In the genomic region with DNA sequence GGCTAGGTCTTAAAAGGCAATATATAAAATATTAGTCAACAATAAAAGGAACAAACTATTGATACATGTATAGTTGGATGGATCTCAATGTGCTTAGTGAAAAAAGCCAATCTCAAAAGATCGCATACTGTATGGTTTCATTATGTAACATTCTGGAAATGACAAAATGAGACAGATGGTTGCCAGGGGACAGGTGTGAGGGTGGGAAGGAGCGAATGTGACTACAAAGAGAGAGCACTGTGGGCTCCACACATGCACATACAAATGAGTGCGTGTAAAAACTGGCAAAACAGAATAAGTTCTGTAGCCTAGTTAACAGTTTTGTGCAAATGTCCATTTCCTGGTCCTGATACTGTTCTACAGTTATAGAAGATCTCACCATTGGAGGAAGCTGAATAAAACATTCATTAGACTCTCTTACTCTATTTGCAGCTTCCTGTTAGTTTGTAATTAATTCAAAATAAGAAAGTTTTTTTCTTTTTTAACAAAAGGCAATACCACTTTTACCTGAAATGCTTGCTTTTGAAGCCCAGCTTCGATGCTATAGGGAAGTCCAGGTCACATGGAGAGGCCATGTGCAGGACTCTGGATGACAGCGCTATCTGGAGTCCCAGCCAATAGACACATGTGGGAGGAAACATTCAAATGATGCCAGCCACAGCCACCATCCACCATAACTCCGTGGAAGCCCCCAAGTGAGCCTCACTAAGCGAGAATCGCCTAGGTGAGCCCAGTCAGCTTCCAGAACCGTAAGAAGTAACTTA, we compare ENCODE assay signal across 28 cellular contexts. TPM values are rescaled to one million over a fixed set of nuclear protein-coding genes. Genes with fewer than 3 reads are reported as not detected.
DNase-seq lines count a peak whose midpoint lies in the region; ATAC-seq, FAIRE-seq and TF ChIP-seq lines count a peak whose summit lies in the region.
"Had no signal": no experiment of that assay in that cellular context is flagged by ENCODE, and none has a peak within 500 bp of the region (broad histone marks: within the 10 kb centered on the region; RNA-seq: fewer than 3 reads in every experiment).

No MANE protein-coding gene starts in this region.

- H3K27ac Mint-ChIP-seq in activated T-cell treated with anti-CD3 and anti-CD28 coated beads, Interleukin-2, amount 50 U/mL, for 72 hours = no peak overlapping the region
- H3K27ac Mint-ChIP-seq in activated T-cell treated with anti-CD3 and anti-CD28 coated beads, Interleukin-2, amount 50 U/mL, for 24 hours = no peak overlapping the region
- H3K27ac Mint-ChIP-seq: CD4-positive, alpha-beta T cell; IgD-negative memory B cell had no signal

- H3K9me3 ChIP-seq in GM12878 (replicated peaks; ENCODE audit: control insufficient read depth, insufficient read depth, low read length) = no peaks in the 10 kb centered on the region
- H3K9me3 ChIP-seq: BLaER1 treated with 17β-estradiol and CSF1 and Interleukin-3, amounts not matched to agents 10 nM and 100 nM had no signal

- TF ChIP-seq RAD21 in GM12878 (IDR thresholded peaks at IDR 0.05; ENCODE audit: insufficient read depth, low read depth, low read length) = no peak

- no peak overlapping the region for H3K9ac ChIP-seq in GM12878 (ENCODE audit: control insufficient read depth, insufficient read depth, low read length)
- H3K9ac ChIP-seq: BLaER1 treated with 17β-estradiol and CSF1 and Interleukin-3, amounts not matched to agents 10 nM and 100 nM had no signal

- POLR2A ChIA-PET in GM12878 (lab: Charles Lee) = no interaction called here

- no peak for TF ChIP-seq CTCF in GM12878 (IDR thresholded peaks at IDR 0.05 in 2 of 3, conservative IDR thresholded peaks at IDR 0.05 in 1 of 3; ENCODE audit: control insufficient read depth in 2 of 3, extremely low read depth in 1 of 3, insufficient read depth in 1 of 3, low read depth in 3 of 3, low read length in 3 of 3)

- SMC1A ChIA-PET in GM12878 (lab: Charles Lee; ENCODE audit: uncharacterized antibody, unreplicated experiment) = no interaction called here

- H2AFZ ChIP-seq in GM12878 (ENCODE audit: control insufficient read depth, low read depth, low read length) = no peak overlapping the region

- no peaks in the 10 kb centered on the region for H3K27me3 ChIP-seq in GM12878 (replicated peaks in 1 of 2; ENCODE audit: control insufficient read depth in 2 of 2, insufficient read depth in 2 of 2, low read length in 1 of 2)
- H3K27me3 ChIP-seq: BLaER1 treated with 17β-estradiol and CSF1 and Interleukin-3, amounts not matched to agents 10 nM and 100 nM had no signal

- no peak for TF ChIP-seq POLR2A in GM12878 (IDR thresholded peaks at IDR 0.05; ENCODE audit: low read depth, low read length)

- no peaks in the 10 kb centered on the region for H3K36me3 Mint-ChIP-seq in activated T-cell treated with anti-CD3 and anti-CD28 coated beads, Interleukin-2, amount 50 U/mL, for 72 hours (ENCODE audit: insufficient read depth in 2 of 2)
- H3K36me3 Mint-ChIP-seq in activated T-cell treated with anti-CD3 and anti-CD28 coated beads, Interleukin-2, amount 50 U/mL, for 24 hours (ENCODE audit: low read depth) = no peaks in the 10 kb centered on the region
- H3K36me3 Mint-ChIP-seq: IgD-negative memory B cell had no signal

- H3K4me2 ChIP-seq in GM12878 (ENCODE audit: control insufficient read depth, insufficient read depth) = no peak overlapping the region
- H3K4me2 ChIP-seq: BLaER1 treated with 17β-estradiol and CSF1 and Interleukin-3, amounts not matched to agents 10 nM and 100 nM had no signal

- 21% methylated on average over 9 of the region's 9 CpGs for WGBS in GM12878 (ENCODE audit: insufficient coverage, insufficient replicate concordance, low lambda C conversion rate, missing lambda C conversion rate)

- CTCF ChIA-PET in GM12878 (lab: Yijun Ruan, JAX) = no interaction called here

- no peak overlapping the region for H3K4me3 ChIP-seq in GM12878
- H3K4me3 ChIP-seq: BLaER1 treated with 17β-estradiol and CSF1 and Interleukin-3, amounts not matched to agents 10 nM and 100 nM had no signal

- peaks cover 6% of the 10 kb centered on the region for H3K27me3 Mint-ChIP-seq in activated T-cell treated with anti-CD3 and anti-CD28 coated beads, Interleukin-2, amount 50 U/mL, for 72 hours (ENCODE audit: low read depth)
- no peaks in the 10 kb centered on the region for H3K27me3 Mint-ChIP-seq in activated T-cell treated with anti-CD3 and anti-CD28 coated beads, Interleukin-2, amount 50 U/mL, for 24 hours
- H3K27me3 Mint-ChIP-seq: CD4-positive, alpha-beta T cell had no signal

- peak; percentile 41 for ATAC-seq in GM18867 (IDR thresholded peaks at IDR 0.05; ENCODE audit: unreplicated experiment)
- ATAC-seq in GM12878 = peak; percentile 50; the same call in 2 of the 3 replicates
- ATAC-seq in activated T-cell treated with anti-CD3 and anti-CD28 coated beads, Interleukin-2, amount 50 U/mL, for 72 hours (replicated peaks in 1 of 2) = no peak

- no peak overlapping the region for H3K4me3 Mint-ChIP-seq in activated T-cell treated with anti-CD3 and anti-CD28 coated beads, Interleukin-2, amount 50 U/mL, for 72 hours
- H3K4me3 Mint-ChIP-seq in activated T-cell treated with anti-CD3 and anti-CD28 coated beads, Interleukin-2, amount 50 U/mL, for 24 hours = no peak overlapping the region
- H3K4me3 Mint-ChIP-seq: CD4-positive, alpha-beta T cell; IgD-negative memory B cell had no signal

- in situ Hi-C loops in GM12878 (cut with MboI) = no loop called here

- H3K79me2 ChIP-seq in GM12878 (ENCODE audit: control insufficient read depth, insufficient read depth, low read length) = no peaks in the 10 kb centered on the region

- RAD21 ChIA-PET in GM12878 (lab: Charles Lee; ENCODE audit: unreplicated experiment) = no interaction called here

- H4K20me1 ChIP-seq in GM12878 (ENCODE audit: control insufficient read depth, insufficient read depth) = no peaks in the 10 kb centered on the region
- H4K20me1 ChIP-seq: BLaER1 treated with 17β-estradiol and CSF1 and Interleukin-3, amounts not matched to agents 10 nM and 100 nM had no signal

- BruUV-seq in GM12878 (replicated peaks; lab: Mats Ljungman, UMichigan) = no TSS peak

- no peak for TF ChIP-seq EP300 in GM12878 (IDR thresholded peaks at IDR 0.05; ENCODE audit: borderline replicate concordance in 1 of 2, control insufficient read depth in 1 of 2, low read depth in 2 of 2, low read length in 2 of 2)

- intact Hi-C loops in GM12878 (cut with micrococcal nuclease; ENCODE audit: unreplicated experiment) = no loop called here

- no peaks in the 10 kb centered on the region for H3K4me1 ChIP-seq in GM12878 (ENCODE audit: control insufficient read depth, insufficient read depth, low read length)
- H3K4me1 ChIP-seq: BLaER1 treated with 17β-estradiol and CSF1 and Interleukin-3, amounts not matched to agents 10 nM and 100 nM had no signal

- H3K9me3 Mint-ChIP-seq in activated T-cell treated with anti-CD3 and anti-CD28 coated beads, Interleukin-2, amount 50 U/mL, for 72 hours = no peaks in the 10 kb centered on the region
- H3K9me3 Mint-ChIP-seq in activated T-cell treated with anti-CD3 and anti-CD28 coated beads, Interleukin-2, amount 50 U/mL, for 24 hours = no peaks in the 10 kb centered on the region
- H3K9me3 Mint-ChIP-seq: CD4-positive, alpha-beta T cell; IgD-negative memory B cell had no signal

- DNase-seq in NCI-H1694 treated with DMSO at 0.1 percent for 48 hours (lab: John Stamatoyannopoulos, UW) (peak; percentile 11), GM12878 (ENCODE audit: low read depth, low spot score) (no peak), myocyte (ENCODE audit: low read depth) (peak; percentile 25), NCI-H748 treated with DMSO at 0.1 percent for 48 hours (lab: John Stamatoyannopoulos, UW) (no peak)
- DNase-seq in activated T-cell treated with anti-CD3 and anti-CD28 coated beads, Interleukin-2, amount 50 U/mL, for 72 hours = no peak
- DNase-seq in activated T-cell treated with anti-CD3 and anti-CD28 coated beads, Interleukin-2, amount 50 U/mL, for 24 hours = no peak
- DNase-seq in activated CD4-positive, alpha-beta T cell treated with anti-CD3 and anti-CD28 coated beads for 48 hours = no peak
- DNase-seq: CD4-positive, alpha-beta T cell; HCEC 1CT; MV-4-11; NCI-H1105 treated with DMSO at 0.1 percent for 48 hours; NCI-H146; NCI-H2081; NCI-H345; NCI-H510A treated with DMSO at 0.1 percent for 48 hours; NCI-H774; Right ventricle myocardium superior; RPMI8226; T-helper 1 cell had no signal

- FAIRE-seq in GM12878 (lab: Jason Lieb, UNC) = no peak
- FAIRE-seq: A204.1, D721Med, H1 had no signal

- no peak overlapping the region for H3K27ac ChIP-seq in GM12878 (ENCODE audit: control insufficient read depth, insufficient read depth)
- H3K27ac ChIP-seq: BLaER1 treated with 17β-estradiol and CSF1 and Interleukin-3, amounts not matched to agents 10 nM and 100 nM had no signal

- no peaks in the 10 kb centered on the region for H3K36me3 ChIP-seq in GM12878 (ENCODE audit: control insufficient read depth in 2 of 2, insufficient read depth in 2 of 2, low read length in 1 of 2)
- H3K36me3 ChIP-seq: BLaER1 treated with 17β-estradiol and CSF1 and Interleukin-3, amounts not matched to agents 10 nM and 100 nM had no signal

- H3K4me1 Mint-ChIP-seq in activated T-cell treated with anti-CD3 and anti-CD28 coated beads, Interleukin-2, amount 50 U/mL, for 72 hours (ENCODE audit: low read depth) = no peaks in the 10 kb centered on the region
- H3K4me1 Mint-ChIP-seq in activated T-cell treated with anti-CD3 and anti-CD28 coated beads, Interleukin-2, amount 50 U/mL, for 24 hours (ENCODE audit: low read depth) = no peaks in the 10 kb centered on the region

RNA-seq across cellular contexts. Expression of gene C2orf80, which starts 21.0 kb away (rescaled TPM):
- not detected in 2 replicates for total RNA-seq in GM12878 (2013; cell fraction: nucleolus; rRNA removed)
- total RNA-seq in GM12878 (2014; rRNA removed) = not detected in 2 replicates
- not detected in 2 replicates for total RNA-seq in GM12878 (2014; rRNA removed; fragmentation: Illumina TruSeq; extraction: Trizol)
- total RNA-seq in GM12878 (2021) = not detected in 2 replicates
- not detected for polyA plus RNA-seq in GM12878 (2011; ENCODE audit: low read depth)
- not detected in 2 replicates for polyA plus RNA-seq in GM12878 (2011; rRNA removed)
- polyA plus RNA-seq in GM12878 (2011; cell fraction: cytosol; rRNA removed) = not detected in 2 replicates
- polyA plus RNA-seq in GM12878 (2011; cell fraction: nucleus; rRNA removed) = not detected in 2 replicates
- polyA plus RNA-seq in GM12878 (2012) = not detected in 2 replicates
- not detected in 2 replicates for polyA plus RNA-seq in GM12878 (2014; fragmentation: Illumina TruSeq; extraction: Trizol)
- polyA plus RNA-seq in GM12878 (2014; fragmentation: Nextera tagmentation; extraction: Ambion mirVana) = not detected
- polyA plus RNA-seq in GM12878 (2014; rRNA removed) = not detected in 2 replicates
- not detected for polyA plus RNA-seq in GM12878 (2016; fragmentation: Nextera tagmentation; extraction: Ambion mirVana)
- not detected in 2 replicates for polyA minus RNA-seq in GM12878 (2011; rRNA and poly(A)+ RNA removed)
- polyA minus RNA-seq in GM12878 (2011; cell fraction: cytosol; rRNA and poly(A)+ RNA removed) = not detected in 2 replicates
- polyA minus RNA-seq in GM12878 (2011; cell fraction: nucleus; rRNA and poly(A)+ RNA removed) = not detected in 2 replicates
- not detected in 2 replicates for total RNA-seq in myocyte
- polyA plus RNA-seq in myocyte (2012) = not detected
- total RNA-seq in activated T-cell treated with anti-CD3 and anti-CD28 coated beads, Interleukin-2, amount 50 U/mL, for 72 hours = not detected
- total RNA-seq: CD4-positive, alpha-beta T cell; MCF 10A; Right ventricle myocardium superior had no signal
- polyA plus RNA-seq: AG04450, IgD-negative memory B cell had no signal

RNA-seq across cellular contexts. Expression of gene IDH1, which starts 44.0 kb away (rescaled TPM):
- 79.4 and 80.2 TPM in 2 replicates for total RNA-seq in GM12878 (2013; cell fraction: nucleolus; rRNA removed)
- total RNA-seq in GM12878 (2014; rRNA removed) (39.0 and 51.9 TPM in 2 replicates), GM12878 (2014; rRNA removed; fragmentation: Illumina TruSeq; extraction: Trizol) (57.1 and 58.1 TPM in 2 replicates), GM12878 (2021) (45.4 and 46.4 TPM in 2 replicates), myocyte (40.8 and 79.4 TPM in 2 replicates)
- 16.3 TPM for polyA plus RNA-seq in GM12878 (2011; ENCODE audit: low read depth)
- polyA plus RNA-seq in GM12878 (2011; rRNA removed) (114 and 164 TPM in 2 replicates), GM12878 (2014; fragmentation: Illumina TruSeq; extraction: Trizol) (54.4 and 72.1 TPM in 2 replicates), GM12878 (2014; fragmentation: Nextera tagmentation; extraction: Ambion mirVana) (10 to 100 TPM; 56.0 to 67.7 TPM), GM12878 (2014; rRNA removed) (35.8 and 46.9 TPM in 2 replicates), GM12878 (2016; fragmentation: Nextera tagmentation; extraction: Ambion mirVana) (10 to 100 TPM; 48.9 to 55.6 TPM)
- 45.2 and 53.2 TPM in 2 replicates for polyA plus RNA-seq in GM12878 (2011; cell fraction: cytosol; rRNA removed)
- 70.4 and 77.8 TPM in 2 replicates for polyA plus RNA-seq in GM12878 (2011; cell fraction: nucleus; rRNA removed)
- polyA plus RNA-seq in GM12878 (2012) = 17.2 and 27.7 TPM in 2 replicates
- 67.4 and 80.6 TPM in 2 replicates for polyA minus RNA-seq in GM12878 (2011; rRNA and poly(A)+ RNA removed)
- polyA minus RNA-seq in GM12878 (2011; cell fraction: cytosol; rRNA and poly(A)+ RNA removed) = 23.7 and 25.6 TPM in 2 replicates
- 41.2 and 65.1 TPM in 2 replicates for polyA minus RNA-seq in GM12878 (2011; cell fraction: nucleus; rRNA and poly(A)+ RNA removed)
- 65.7 TPM for polyA plus RNA-seq in myocyte (2012)
- 10 to 100 TPM; 18.6 to 21.4 TPM for total RNA-seq in activated T-cell treated with anti-CD3 and anti-CD28 coated beads, Interleukin-2, amount 50 U/mL, for 72 hours

RNA-seq across cellular contexts. Expression of gene CRYGA, which starts 47.5 kb away (rescaled TPM):
- total RNA-seq in GM12878 (2013; cell fraction: nucleolus; rRNA removed) = not detected in 2 replicates
- total RNA-seq in GM12878 (2014; rRNA removed) = not detected in 2 replicates
- not detected in 2 replicates for total RNA-seq in GM12878 (2014; rRNA removed; fragmentation: Illumina TruSeq; extraction: Trizol)
- not detected in 2 replicates for total RNA-seq in GM12878 (2021)
- polyA plus RNA-seq in GM12878 (2011; ENCODE audit: low read depth) = not detected
- not detected in 2 replicates for polyA plus RNA-seq in GM12878 (2011; rRNA removed)
- polyA plus RNA-seq in GM12878 (2011; cell fraction: cytosol; rRNA removed) = not detected in 2 replicates
- not detected in 2 replicates for polyA plus RNA-seq in GM12878 (2011; cell fraction: nucleus; rRNA removed)
- not detected in 2 replicates for polyA plus RNA-seq in GM12878 (2012)
- polyA plus RNA-seq in GM12878 (2014; fragmentation: Illumina TruSeq; extraction: Trizol) = not detected in 2 replicates
- not detected for polyA plus RNA-seq in GM12878 (2014; fragmentation: Nextera tagmentation; extraction: Ambion mirVana)
- not detected in 2 replicates for polyA plus RNA-seq in GM12878 (2014; rRNA removed)
- not detected for polyA plus RNA-seq in GM12878 (2016; fragmentation: Nextera tagmentation; extraction: Ambion mirVana)
- polyA minus RNA-seq in GM12878 (2011; rRNA and poly(A)+ RNA removed) = not detected in 2 replicates
- not detected in 2 replicates for polyA minus RNA-seq in GM12878 (2011; cell fraction: cytosol; rRNA and poly(A)+ RNA removed)
- not detected in 2 replicates for polyA minus RNA-seq in GM12878 (2011; cell fraction: nucleus; rRNA and poly(A)+ RNA removed)
- not detected in 2 replicates for total RNA-seq in myocyte
- polyA plus RNA-seq in myocyte (2012) = not detected
- total RNA-seq in activated T-cell treated with anti-CD3 and anti-CD28 coated beads, Interleukin-2, amount 50 U/mL, for 72 hours = not detected
- total RNA-seq: CD4-positive, alpha-beta T cell; H1; MCF 10A; Right ventricle myocardium superior; SK-MEL-5 had no signal
- polyA plus RNA-seq: AG04450, H1, IgD-negative memory B cell had no signal

RNA-seq across cellular contexts. Expression of gene PIKFYVE, which starts 55.2 kb away (rescaled TPM):
- 180 and 182 TPM in 2 replicates for total RNA-seq in GM12878 (2013; cell fraction: nucleolus; rRNA removed)
- total RNA-seq in GM12878 (2014; rRNA removed) (26.8 and 31.3 TPM in 2 replicates), GM12878 (2014; rRNA removed; fragmentation: Illumina TruSeq; extraction: Trizol) (28.4 and 29.9 TPM in 2 replicates), GM12878 (2021) (21.1 and 21.2 TPM in 2 replicates), myocyte (21.9 and 24.2 TPM in 2 replicates)
- polyA plus RNA-seq in GM12878 (2011; ENCODE audit: low read depth) = 7.8 TPM
- polyA plus RNA-seq in GM12878 (2011; rRNA removed) (41.7 and 57.9 TPM in 2 replicates), GM12878 (2014; fragmentation: Illumina TruSeq; extraction: Trizol) (24.5 and 31.0 TPM in 2 replicates), GM12878 (2014; fragmentation: Nextera tagmentation; extraction: Ambion mirVana) (1 to 10 TPM; 5.2 to 5.5 TPM), GM12878 (2014; rRNA removed) (15.6 and 18.0 TPM in 2 replicates), GM12878 (2016; fragmentation: Nextera tagmentation; extraction: Ambion mirVana) (1 to 10 TPM; 9.6 to 9.9 TPM)
- polyA plus RNA-seq in GM12878 (2011; cell fraction: cytosol; rRNA removed) = 18.5 and 21.3 TPM in 2 replicates
- polyA plus RNA-seq in GM12878 (2011; cell fraction: nucleus; rRNA removed) = 52.2 and 58.8 TPM in 2 replicates
- polyA plus RNA-seq in GM12878 (2012) = 9.9 and 11.6 TPM in 2 replicates
- 89.7 and 93.4 TPM in 2 replicates for polyA minus RNA-seq in GM12878 (2011; rRNA and poly(A)+ RNA removed)
- 21.1 and 26.6 TPM in 2 replicates for polyA minus RNA-seq in GM12878 (2011; cell fraction: cytosol; rRNA and poly(A)+ RNA removed)
- polyA minus RNA-seq in GM12878 (2011; cell fraction: nucleus; rRNA and poly(A)+ RNA removed) = 90.8 and 125 TPM in 2 replicates
- 5.6 TPM for polyA plus RNA-seq in myocyte (2012)
- 10 to 100 TPM; 28.8 to 29.7 TPM for total RNA-seq in activated T-cell treated with anti-CD3 and anti-CD28 coated beads, Interleukin-2, amount 50 U/mL, for 72 hours

Comparison
In these comparisons a context has a peak if more than half of its experiments do, and no peak if none do; other contexts are left out.
1. ATAC-seq: peak in GM18867 (single experiment) and GM12878 (single experiment); none in activated T-cell treated with anti-CD3 and anti-CD28 coated beads, Interleukin-2, amount 50 U/mL, for 72 hours (0 of 2).
2. DNase-seq: peak in NCI-H1694 treated with DMSO at 0.1 percent for 48 hours (single experiment) and myocyte (single experiment); none in GM12878 (single experiment), activated T-cell treated with anti-CD3 and anti-CD28 coated beads, Interleukin-2, amount 50 U/mL, for 72 hours (0 of 2), NCI-H748 treated with DMSO at 0.1 percent for 48 hours (single experiment), activated T-cell treated with anti-CD3 and anti-CD28 coated beads, Interleukin-2, amount 50 U/mL, for 24 hours (single experiment) and activated CD4-positive, alpha-beta T cell treated with anti-CD3 and anti-CD28 coated beads for 48 hours (single experiment).